19 cellular contexts compared by ENCODE assay signal in genomic region chrX:7062276-7062675, GRCh38.
A peak's percentile ranks its signal among the peaks of the same experiment; 100 is the strongest.
DNase-seq lines count a peak whose midpoint lies in the region; ATAC-seq, FAIRE-seq and TF ChIP-seq lines count a peak whose summit lies in the region.
"Had no signal": no experiment of that assay in that cellular context is flagged by ENCODE, and none has a peak within 500 bp of the region (broad histone marks: within the 10 kb centered on the region; RNA-seq: fewer than 3 reads in every experiment).

No MANE protein-coding gene starts in this region.

- H2AFZ ChIP-seq in K562 (ENCODE audit: low read depth, low read length): no peak overlapping the region
- no peak overlapping the region for H2AFZ ChIP-seq in SK-N-SH (ENCODE audit: low read depth)
- H2AFZ ChIP-seq: GM23338 had no signal

- no peak for TF ChIP-seq RAD21 in K562 (CRISPR knock-in tag; conservative IDR thresholded peaks at IDR 0.05 in 1 of 2, IDR thresholded peaks at IDR 0.05 in 1 of 2)
- no peak for TF ChIP-seq RAD21 in SK-N-SH (IDR thresholded peaks at IDR 0.05; ENCODE audit: low read length)

- no peak overlapping the region for H3K4me3 ChIP-seq in K562
- no peak overlapping the region for H3K4me3 ChIP-seq in SK-N-SH (ENCODE audit: low read depth in 2 of 2, low read length in 1 of 2)
- H3K4me3 ChIP-seq: colonic mucosa, GM23338, left lung, right atrium auricular region, thoracic aorta had no signal

- H3K27me3 ChIP-seq in K562 (ENCODE audit: control insufficient read depth in 2 of 2, insufficient read depth in 2 of 2, low read length in 2 of 2) (no peaks in the 10 kb centered on the region), SK-N-SH (ENCODE audit: insufficient read depth) (no peaks in the 10 kb centered on the region)
- H3K27me3 ChIP-seq: colonic mucosa, left lung, right atrium auricular region had no signal

- DNase-seq in HuH-7 (ENCODE audit: low spot score) (peak; percentile 3), K562 (ENCODE audit: extremely low read depth in 1 of 4, low spot score in 3 of 4) (peak in 1 of 4 experiments; percentile 4), left colon (no peak), erythroblast (lab: John Stamatoyannopoulos, UW) (no peak), SK-N-SH (no peak), head of caudate nucleus (no peak)
- DNase-seq in central memory CD4-positive, alpha-beta T cell: no peak
- DNase-seq: AML-193, colonic mucosa, left lung, MM.1S, NCI-H1930, NCI-H446 treated with DMSO at 0.1 percent for 48 hours, occipital lobe had no signal

- H3K4me2 ChIP-seq in K562 (ENCODE audit: insufficient read depth, low read length): no peak overlapping the region
- no peak overlapping the region for H3K4me2 ChIP-seq in SK-N-SH
- H3K4me2 ChIP-seq: GM23338 had no signal

- H3K9ac ChIP-seq in K562 (ENCODE audit: insufficient read depth in 1 of 2, low read depth in 2 of 2, low read length in 2 of 2) (no peak overlapping the region), SK-N-SH (no peak overlapping the region)

- TF ChIP-seq CTCF in K562 (IDR thresholded peaks at IDR 0.05 in 2 of 3, conservative IDR thresholded peaks at IDR 0.05 in 1 of 3; ENCODE audit: insufficient read depth in 2 of 3, low read depth in 1 of 3, low read length in 3 of 3) (no peak), SK-N-SH (IDR thresholded peaks at IDR 0.05) (no peak)

- H3K79me2 ChIP-seq in K562 (ENCODE audit: control insufficient read depth, insufficient read depth, low read length) (no peaks in the 10 kb centered on the region), SK-N-SH (ENCODE audit: insufficient read depth) (no peaks in the 10 kb centered on the region; the same call in 1 of the 2 replicates)

- H3K36me3 ChIP-seq in K562 (ENCODE audit: control insufficient read depth, insufficient read depth, low read length) (peaks cover 10% of the 10 kb centered on the region; the same call in 2 of the 3 replicates), SK-N-SH (replicated peaks in 1 of 2; ENCODE audit: control insufficient read depth in 1 of 2, insufficient read depth in 2 of 2, low read length in 1 of 2) (peaks cover 0 to 7% of the 10 kb centered on the region in 2 experiments)
- H3K36me3 ChIP-seq: colonic mucosa, left lung, right atrium auricular region, thoracic aorta had no signal

- H3K4me1 ChIP-seq in K562 (replicated peaks in 1 of 2; ENCODE audit: control insufficient read depth in 2 of 2, insufficient read depth in 2 of 2, low read length in 2 of 2) (no peaks in the 10 kb centered on the region), SK-N-SH (ENCODE audit: control insufficient read depth in 1 of 2, insufficient read depth in 2 of 2, low read depth in 1 of 2, low read length in 1 of 2) (no peaks in the 10 kb centered on the region)
- H3K4me1 ChIP-seq: colonic mucosa, left lung, right atrium auricular region had no signal

- H3K27ac ChIP-seq in K562 (ENCODE audit: extremely low read depth, low read depth, low read length) (no peak overlapping the region), SK-N-SH (ENCODE audit: low read depth in 2 of 2, low read length in 1 of 2) (no peak overlapping the region)
- H3K27ac ChIP-seq: colonic mucosa, left lung, right atrium auricular region, thoracic aorta had no signal

- POLR2A ChIA-PET in K562 (lab: Yijun Ruan, JAX) (no interaction called here), SK-N-SH (lab: Yijun Ruan, JAX) (no interaction called here)

- TF ChIP-seq POLR2A in K562 (conservative IDR thresholded peaks at IDR 0.05) (no peak), erythroblast (IDR thresholded peaks at IDR 0.05; ENCODE audit: low read length) (no peak)

- H3K9me1 ChIP-seq in K562 (ENCODE audit: control insufficient read depth, insufficient read depth, low read length): no peaks in the 10 kb centered on the region

- FAIRE-seq in K562 (lab: Jason Lieb, UNC): no peak
- FAIRE-seq: GM19239, HTR-8/SVneo had no signal

- CTCF ChIA-PET in K562 (lab: Yijun Ruan, JAX; ENCODE audit: low intra/inter-chr PET ratio) (no interaction called here), SK-N-SH (lab: Yijun Ruan, JAX) (interaction anchor here (1.6 kb wide), 1 partner anchor 12 kb away, joined by 3 read pairs; no protein-coding TSS in a partner anchor)

- TF ChIP-seq EP300 in K562 (IDR thresholded peaks at IDR 0.05; ENCODE audit: low read length) (no peak), SK-N-SH (IDR thresholded peaks at IDR 0.05; ENCODE audit: borderline replicate concordance in 1 of 2, low read depth in 1 of 2, low read length in 1 of 2) (no peak)

- ATAC-seq in K562 (peak; percentile 36; the same call in 1 of the 3 replicates), left colon (peak; percentile 64)
- ATAC-seq: GM23338 had no signal

- in situ Hi-C loops in K562 (cut with MboI): no loop called here

- no TSS peak for BruUV-seq in K562 (replicated peaks; lab: Mats Ljungman, UMichigan)

- H3K9me3 ChIP-seq in K562 (replicated peaks; ENCODE audit: control insufficient read depth, insufficient read depth, low read depth, low read length): no peaks in the 10 kb centered on the region
- H3K9me3 ChIP-seq in SK-N-SH: no peaks in the 10 kb centered on the region
- H3K9me3 ChIP-seq: colonic mucosa, left lung, right atrium auricular region, thoracic aorta had no signal

- H3K9me2 ChIP-seq in SK-N-SH: no peaks in the 10 kb centered on the region

- no peaks in the 10 kb centered on the region for H3F3A ChIP-seq in SK-N-SH (replicated peaks; ENCODE audit: insufficient read depth)

- intact Hi-C loops in K562 (cut with micrococcal nuclease): no loop called here
- intact Hi-C loops in left colon (cut with DNase I, micrococcal nuclease): no loop called here
- intact Hi-C loops in head of caudate nucleus (cut with DNase I): no loop called here

- no peaks in the 10 kb centered on the region for H4K20me1 ChIP-seq in K562 (replicated peaks; ENCODE audit: control insufficient read depth, insufficient read depth, low read length)
- no peaks in the 10 kb centered on the region; the same call in 1 of the 2 replicates for H4K20me1 ChIP-seq in SK-N-SH (ENCODE audit: insufficient read depth)

- WGBS in K562 (ENCODE audit: insufficient coverage, low coverage, missing lambda C conversion rate): 57% methylated on average over 1 of the region's 1 CpG
- 95% methylated on average over 1 of the region's 1 CpG for WGBS in SK-N-SH (ENCODE audit: low lambda C conversion rate)

TF ChIP-seq in K562, 482 proteins besides CTCF, POLR2A, EP300 and RAD21:
- TF ChIP-seq TRIM24 (IDR thresholded peaks at IDR 0.05): 0 out of 4 replicates have a peak, but pooled peaks have one; percentile 29 to 43
- peak; percentile 64 for TF ChIP-seq ZNF316 (IDR thresholded peaks at IDR 0.05)
- peak; percentile 35; the same call in 1 of the 2 replicates for TF ChIP-seq TRIM28 (IDR thresholded peaks at IDR 0.05)
- peak; percentile 54 for TF ChIP-seq C11orf30 (IDR thresholded peaks at IDR 0.05; ENCODE audit: low read depth)
- no peak for TF ChIP-seq ZNF165 (CRISPR knock-in tag; IDR thresholded peaks at IDR 0.05; ENCODE audit: borderline replicate concordance)
- TF ChIP-seq ZNF75A (CRISPR knock-in tag; IDR thresholded peaks at IDR 0.05): no peak
- TF ChIP-seq CAMTA2 (CRISPR knock-in tag; conservative IDR thresholded peaks at IDR 0.05): no peak
- TF ChIP-seq EHMT2 (IDR thresholded peaks at IDR 0.05): 0 out of 2 replicates have a peak, but pooled peaks have one; percentile 34
- TF ChIP-seq MAFG (tag; conservative IDR thresholded peaks at IDR 0.05): peak; percentile 39; the same call in 1 of the 2 replicates
- TF ChIP-seq NFE2 (IDR thresholded peaks at IDR 0.05; ENCODE audit: low read depth): peak; percentile 73
TF ChIP-seq in K562: peak in this region for 7.

TF ChIP-seq in SK-N-SH, 30 proteins besides CTCF, POLR2A, EP300 and RAD21 (continues in another document):
- TF ChIP-seq SIN3A (IDR thresholded peaks at IDR 0.05; ENCODE audit: borderline replicate concordance, low read depth, low read length): no peak
- TF ChIP-seq NRF1 (IDR thresholded peaks at IDR 0.05; ENCODE audit: low read depth, low read length): no peak
- TF ChIP-seq FOXM1 (IDR thresholded peaks at IDR 0.05; ENCODE audit: low read depth): no peak
- no peak for TF ChIP-seq TCF12 (IDR thresholded peaks at IDR 0.05)
- no peak for TF ChIP-seq POLR2AphosphoS5 (IDR thresholded peaks at IDR 0.05; ENCODE audit: low read depth, low read length)
- TF ChIP-seq CHD2 (IDR thresholded peaks at IDR 0.05; ENCODE audit: low read length, partially characterized antibody): no peak
- no peak for TF ChIP-seq MXI1 (IDR thresholded peaks at IDR 0.05; ENCODE audit: low read depth, low read length)
- no peak for TF ChIP-seq ZBTB33 (IDR thresholded peaks at IDR 0.05; ENCODE audit: borderline replicate concordance, low read depth)
- TF ChIP-seq SMC3 (IDR thresholded peaks at IDR 0.05; ENCODE audit: low read depth, low read length): no peak
- TF ChIP-seq NFIC (IDR thresholded peaks at IDR 0.05; ENCODE audit: borderline replicate concordance): no peak
